1 cellular context compared by ENCODE assay signal in the genomic region with DNA sequence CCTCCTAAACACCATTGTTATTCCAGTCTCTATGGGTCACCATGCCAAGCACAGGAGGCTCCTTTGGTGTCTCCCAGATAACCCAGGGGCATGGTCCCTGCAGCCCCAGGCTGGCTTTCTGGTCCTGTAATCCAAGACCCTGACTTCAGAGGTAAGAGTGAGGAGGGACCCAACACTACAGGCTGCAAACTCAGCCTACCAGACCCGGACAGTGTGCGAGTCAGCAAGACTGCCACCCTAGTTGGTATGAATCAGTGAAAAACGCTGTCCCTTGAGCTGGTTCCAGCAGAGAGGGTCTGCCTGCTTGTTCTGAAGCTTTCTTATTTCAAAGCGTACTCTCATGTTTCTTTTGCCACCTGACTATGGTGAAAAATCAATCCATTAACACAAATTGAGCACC.
TF ChIP-seq lines count a peak whose summit lies in the region.

No MANE protein-coding gene starts in this region.

TF ChIP-seq in GM23338, 12 proteins besides CTCF, POLR2A, EP300 and RAD21 (continued from another document):
- TF ChIP-seq, protein P1, sequence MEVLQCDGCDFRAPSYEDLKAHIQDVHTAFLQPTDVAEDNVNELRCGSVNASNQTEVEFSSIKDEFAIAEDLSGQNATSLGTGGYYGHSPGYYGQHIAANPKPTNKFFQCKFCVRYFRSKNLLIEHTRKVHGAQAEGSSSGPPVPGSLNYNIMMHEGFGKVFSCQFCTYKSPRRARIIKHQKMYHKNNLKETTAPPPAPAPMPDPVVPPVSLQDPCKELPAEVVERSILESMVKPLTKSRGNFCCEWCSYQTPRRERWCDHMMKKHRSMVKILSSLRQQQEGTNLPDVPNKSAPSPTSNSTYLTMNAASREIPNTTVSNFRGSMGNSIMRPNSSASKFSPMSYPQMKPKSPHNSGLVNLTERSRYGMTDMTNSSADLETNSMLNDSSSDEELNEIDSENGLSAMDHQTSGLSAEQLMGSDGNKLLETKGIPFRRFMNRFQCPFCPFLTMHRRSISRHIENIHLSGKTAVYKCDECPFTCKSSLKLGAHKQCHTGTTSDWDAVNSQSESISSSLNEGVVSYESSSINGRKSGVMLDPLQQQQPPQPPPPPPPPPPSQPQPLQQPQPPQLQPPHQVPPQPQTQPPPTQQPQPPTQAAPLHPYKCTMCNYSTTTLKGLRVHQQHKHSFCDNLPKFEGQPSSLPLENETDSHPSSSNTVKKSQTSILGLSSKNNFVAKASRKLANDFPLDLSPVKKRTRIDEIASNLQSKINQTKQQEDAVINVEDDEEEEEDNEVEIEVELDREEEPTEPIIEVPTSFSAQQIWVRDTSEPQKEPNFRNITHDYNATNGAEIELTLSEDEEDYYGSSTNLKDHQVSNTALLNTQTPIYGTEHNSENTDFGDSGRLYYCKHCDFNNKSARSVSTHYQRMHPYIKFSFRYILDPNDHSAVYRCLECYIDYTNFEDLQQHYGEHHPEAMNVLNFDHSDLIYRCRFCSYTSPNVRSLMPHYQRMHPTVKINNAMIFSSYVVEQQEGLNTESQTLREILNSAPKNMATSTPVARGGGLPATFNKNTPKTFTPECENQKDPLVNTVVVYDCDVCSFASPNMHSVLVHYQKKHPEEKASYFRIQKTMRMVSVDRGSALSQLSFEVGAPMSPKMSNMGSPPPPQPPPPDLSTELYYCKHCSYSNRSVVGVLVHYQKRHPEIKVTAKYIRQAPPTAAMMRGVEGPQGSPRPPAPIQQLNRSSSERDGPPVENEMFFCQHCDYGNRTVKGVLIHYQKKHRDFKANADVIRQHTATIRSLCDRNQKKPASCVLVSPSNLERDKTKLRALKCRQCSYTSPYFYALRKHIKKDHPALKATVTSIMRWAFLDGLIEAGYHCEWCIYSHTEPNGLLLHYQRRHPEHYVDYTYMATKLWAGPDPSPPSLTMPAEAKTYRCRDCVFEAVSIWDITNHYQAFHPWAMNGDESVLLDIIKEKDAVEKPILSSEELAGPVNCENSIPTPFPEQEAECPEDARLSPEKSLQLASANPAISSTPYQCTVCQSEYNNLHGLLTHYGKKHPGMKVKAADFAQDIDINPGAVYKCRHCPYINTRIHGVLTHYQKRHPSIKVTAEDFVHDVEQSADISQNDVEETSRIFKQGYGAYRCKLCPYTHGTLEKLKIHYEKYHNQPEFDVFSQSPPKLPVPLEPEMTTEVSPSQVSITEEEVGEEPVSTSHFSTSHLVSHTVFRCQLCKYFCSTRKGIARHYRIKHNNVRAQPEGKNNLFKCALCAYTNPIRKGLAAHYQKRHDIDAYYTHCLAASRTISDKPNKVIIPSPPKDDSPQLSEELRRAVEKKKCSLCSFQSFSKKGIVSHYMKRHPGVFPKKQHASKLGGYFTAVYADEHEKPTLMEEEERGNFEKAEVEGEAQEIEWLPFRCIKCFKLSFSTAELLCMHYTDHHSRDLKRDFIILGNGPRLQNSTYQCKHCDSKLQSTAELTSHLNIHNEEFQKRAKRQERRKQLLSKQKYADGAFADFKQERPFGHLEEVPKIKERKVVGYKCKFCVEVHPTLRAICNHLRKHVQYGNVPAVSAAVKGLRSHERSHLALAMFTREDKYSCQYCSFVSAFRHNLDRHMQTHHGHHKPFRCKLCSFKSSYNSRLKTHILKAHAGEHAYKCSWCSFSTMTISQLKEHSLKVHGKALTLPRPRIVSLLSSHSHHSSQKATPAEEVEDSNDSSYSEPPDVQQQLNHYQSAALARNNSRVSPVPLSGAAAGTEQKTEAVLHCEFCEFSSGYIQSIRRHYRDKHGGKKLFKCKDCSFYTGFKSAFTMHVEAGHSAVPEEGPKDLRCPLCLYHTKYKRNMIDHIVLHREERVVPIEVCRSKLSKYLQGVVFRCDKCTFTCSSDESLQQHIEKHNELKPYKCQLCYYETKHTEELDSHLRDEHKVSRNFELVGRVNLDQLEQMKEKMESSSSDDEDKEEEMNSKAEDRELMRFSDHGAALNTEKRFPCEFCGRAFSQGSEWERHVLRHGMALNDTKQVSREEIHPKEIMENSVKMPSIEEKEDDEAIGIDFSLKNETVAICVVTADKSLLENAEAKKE (CRISPR knock-in tag; IDR thresholded peaks at IDR 0.05) = no peak
- TF ChIP-seq ZNF114 (CRISPR knock-in tag; IDR thresholded peaks at IDR 0.05) = no peak
- no peak for TF ChIP-seq CREB1 (CRISPR knock-in tag; IDR thresholded peaks at IDR 0.05; ENCODE audit: low read depth)
- TF ChIP-seq NANOG (IDR thresholded peaks at IDR 0.05; ENCODE audit: borderline replicate concordance) = no peak
